9 cellular contexts compared by ENCODE assay signal in the genomic region with DNA sequence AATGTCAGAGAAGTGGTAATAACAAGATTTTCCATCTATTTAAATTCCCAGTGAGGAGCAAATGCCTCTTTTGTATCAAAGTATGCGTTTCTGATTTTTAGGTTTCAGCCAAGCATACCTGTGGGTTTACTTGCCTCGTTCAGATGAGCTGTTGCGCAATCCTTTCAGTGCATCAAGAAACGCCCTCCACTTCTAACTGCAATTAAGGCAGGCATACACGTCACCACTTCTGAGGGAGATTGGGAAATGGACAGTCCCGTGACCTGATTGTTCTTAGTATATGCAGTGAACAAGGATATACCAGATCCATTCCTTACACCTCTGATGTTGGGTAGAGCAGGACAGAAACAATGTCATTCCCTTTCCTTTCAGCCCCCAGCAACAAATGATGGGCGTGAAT.
DNase-seq lines count a peak whose midpoint lies in the region; TF ChIP-seq lines count a peak whose summit lies in the region.
"Had no signal": no experiment of that assay in that cellular context is flagged by ENCODE, and none has a peak within 500 bp of the region (broad histone marks: within the 10 kb centered on the region; RNA-seq: fewer than 3 reads in every experiment).

No MANE protein-coding gene starts in this region.

- TF ChIP-seq CTCF in RWPE1 (conservative IDR thresholded peaks at IDR 0.05; ENCODE audit: low read depth), result no peak
- TF ChIP-seq CTCF in fibroblast of villous mesenchyme (IDR thresholded peaks at IDR 0.05; ENCODE audit: insufficient read depth, low read depth, low read length), result no peak
- TF ChIP-seq CTCF in type B pancreatic cell (conservative IDR thresholded peaks at IDR 0.05), result no peak

- H3K9me3 Mint-ChIP-seq in type B pancreatic cell, result no peaks in the 10 kb centered on the region
- H3K9me3 Mint-ChIP-seq: activated B cell treated with CpG ODN at 0.5 μM for 24 hours had no signal

- peak overlapping the region; percentile 15 for H3K4me3 Mint-ChIP-seq in type B pancreatic cell
- H3K4me3 Mint-ChIP-seq: activated B cell treated with CpG ODN at 0.5 μM for 24 hours had no signal

- CTCF ChIA-PET in RWPE1 (lab: Yijun Ruan, JAX), result interaction anchor here (0.5 to 1.5 kb wide), 6 partner anchors 128 to 412 kb away, joined by 3 to 8 read pairs (median 4); no protein-coding TSS in a partner anchor

- no peak overlapping the region for H3K27ac ChIP-seq in RWPE1

- no peaks in the 10 kb centered on the region for H3K27me3 Mint-ChIP-seq in type B pancreatic cell
- H3K27me3 Mint-ChIP-seq: activated B cell treated with CpG ODN at 0.5 μM for 24 hours had no signal

- DNase-seq in NCI-H345 (lab: John Stamatoyannopoulos, UW) (peak; percentile 3), NCI-H345 treated with DMSO at 0.1 percent for 48 hours (lab: John Stamatoyannopoulos, UW; ENCODE audit: unreplicated experiment) (no peak), RWPE1 (ENCODE audit: low spot score) (peak; percentile 70), fibroblast of villous mesenchyme (ENCODE audit: low read depth) (peak; percentile 94), type B pancreatic cell (ENCODE audit: extremely low spot score, unreplicated experiment) (no peak), NCI-H2081 treated with DMSO at 0.1 percent for 48 hours (lab: John Stamatoyannopoulos, UW) (no peak), NCI-H187 treated with DMSO at 0.1 percent for 48 hours (lab: John Stamatoyannopoulos, UW) (no peak), DMS53 (lab: John Stamatoyannopoulos, UW) (no peak)
- DNase-seq: activated B cell treated with CpG ODN at 0.5 μM for 24 hours had no signal

- peaks cover 23% of the 10 kb centered on the region for H3K4me1 Mint-ChIP-seq in type B pancreatic cell (ENCODE audit: unreplicated experiment)

- H3K4me3 ChIP-seq in fibroblast of villous mesenchyme (ENCODE audit: low read depth, low read length), result no peak overlapping the region

- POLR2A ChIA-PET in RWPE1 (lab: Yijun Ruan, JAX; ENCODE audit: low non-redundant PET), result interaction anchor here (1.0 kb wide), 1 partner anchor 267 kb away, joined by 4 read pairs; the partner anchor contains the start of gene BHLHE40

- peak overlapping the region; percentile 88 for H3K27ac Mint-ChIP-seq in type B pancreatic cell

- peaks cover 6% of the 10 kb centered on the region for H3K36me3 Mint-ChIP-seq in type B pancreatic cell

Comparison
In these comparisons a context has a peak if more than half of its experiments do, and no peak if none do; other contexts are left out.
1. DNase-seq: peak in NCI-H345 (single experiment), RWPE1 (single experiment) and fibroblast of villous mesenchyme (single experiment); none in NCI-H345 treated with DMSO at 0.1 percent for 48 hours (single experiment), type B pancreatic cell (single experiment), NCI-H2081 treated with DMSO at 0.1 percent for 48 hours (single experiment), NCI-H187 treated with DMSO at 0.1 percent for 48 hours (single experiment) and DMS53 (single experiment).